22 cellular contexts compared by ENCODE assay signal in genomic region chr5:96121362-96121761, GRCh38.
"Had no signal": no experiment of that assay in that cellular context is flagged by ENCODE, and none has a peak within 500 bp of the region (broad histone marks: within the 10 kb centered on the region; RNA-seq: fewer than 3 reads in every experiment).

No MANE protein-coding gene starts in this region.

- H3K9me3 ChIP-seq: gastroesophageal sphincter, heart left ventricle, psoas muscle, thoracic aorta, upper lobe of right lung had no signal

- H3K4me3 ChIP-seq: cardiac muscle cell, gastroesophageal sphincter, heart left ventricle, neural progenitor cell, psoas muscle, thoracic aorta, upper lobe of right lung had no signal

- FAIRE-seq: endothelial cell of umbilical vein, small intestine had no signal

- H2AFZ ChIP-seq: neural progenitor cell had no signal

- H3K9ac ChIP-seq: neural progenitor cell had no signal

- H3K36me3 ChIP-seq: cardiac muscle cell, gastroesophageal sphincter, heart left ventricle, neural progenitor cell, thoracic aorta, upper lobe of right lung had no signal

- ATAC-seq: activated CD8-positive, alpha-beta T cell treated with anti-CD3 and anti-CD28 coated beads, Interleukin-2, amount 10 ng/mL, durations not matched to agents 7 days and 5 days; gastroesophageal sphincter; heart left ventricle; naive thymus-derived CD4-positive, alpha-beta T cell; psoas muscle; right cardiac atrium; upper lobe of right lung had no signal

- H3K27ac ChIP-seq: cardiac muscle cell, gastroesophageal sphincter, heart left ventricle, neural progenitor cell, psoas muscle, thoracic aorta, upper lobe of right lung had no signal

- H3K27me3 ChIP-seq: cardiac muscle cell, gastroesophageal sphincter, heart left ventricle, neural progenitor cell, upper lobe of right lung had no signal

- H3K4me2 ChIP-seq: neural progenitor cell had no signal

- DNase-seq: activated CD4-positive, alpha-beta T cell treated with anti-CD3 and anti-CD28 coated beads, Interleukin-2, amount 10 ng/mL, durations not matched to agents 24 days and 14 days; activated CD8-positive, alpha-beta memory T cell treated with anti-CD3 and anti-CD28 coated beads, Interleukin-2, amount 50 U/mL, for 4 hours; activated CD8-positive, alpha-beta T cell treated with anti-CD3 and anti-CD28 coated beads, Interleukin-2, amount 10 ng/mL, durations not matched to agents 7 days and 5 days; activated effector memory CD4-positive, alpha-beta T cell treated with anti-CD3 and anti-CD28 coated beads, Interleukin-2, amount 50 U/mL, for 16 hours; activated T-cell treated with anti-CD3 and anti-CD28 coated beads, Interleukin-2, amount 50 U/mL, for 48 hours; dermis blood vessel endothelial cell; effector memory CD4-positive, alpha-beta T cell; heart left ventricle; kidney glomerular epithelial cell; mesendoderm; naive thymus-derived CD4-positive, alpha-beta T cell; psoas muscle; right cardiac atrium; small intestine; stimulated activated CD4-positive, alpha-beta T cell treated with anti-CD3 and anti-CD28 coated beads, Interleukin-15, amount 100 ng/mL, for 24 hours; stimulated activated CD4-positive, alpha-beta T cell treated with anti-CD3 and anti-CD28 coated beads, Interleukin-4, amount 100 ng/mL, for 1 hour; upper lobe of right lung had no signal
